In genomic region chr12:129903956-129904769, GRCh38 we compare ENCODE assay signal across 16 cellular contexts. TPM values are rescaled to one million over a fixed set of nuclear protein-coding genes. Genes with fewer than 3 reads are reported as not detected.
DNase-seq lines count a peak whose midpoint lies in the region; ATAC-seq and TF ChIP-seq lines count a peak whose summit lies in the region.
"Had no signal": no experiment of that assay in that cellular context is flagged by ENCODE, and none has a peak within 500 bp of the region (broad histone marks: within the 10 kb centered on the region; RNA-seq: fewer than 3 reads in every experiment).

TSS of gene TMEM132D (minus strand) at chr12:129904025.

- peaks cover 14% of the 10 kb centered on the region for H3K4me1 Mint-ChIP-seq in brain
- no peaks in the 10 kb centered on the region for H3K4me1 Mint-ChIP-seq in stimulated activated memory B cell treated with anti-CD40 and anti-IgM and Interleukin-4, amounts not matched to agents 10 μg/mL and 1 μg/mL and 100 μg/mL, for 72 hours
- H3K4me1 Mint-ChIP-seq: CD8-positive, alpha-beta memory T cell; naive B cell; T-helper 17 cell had no signal

- ATAC-seq in stimulated activated memory B cell treated with anti-CD40 and anti-IgM and Interleukin-4, amounts not matched to agents 10 μg/mL and 1 μg/mL and 100 μg/mL, for 72 hours: peak; percentile 42
- no peak for ATAC-seq in HG02610 (IDR thresholded peaks at IDR 0.05; ENCODE audit: unreplicated experiment)
- ATAC-seq in GM18502 (IDR thresholded peaks at IDR 0.05; ENCODE audit: poor library complexity, unreplicated experiment): no peak
- no peak for ATAC-seq in GM19328 (IDR thresholded peaks at IDR 0.05; ENCODE audit: unreplicated experiment)
- ATAC-seq: activated CD8-positive, alpha-beta T cell treated with anti-CD3 and anti-CD28 coated beads for 36 hours; Panc1; T-helper 17 cell had no signal

- no peak for TF ChIP-seq CTCF in brain (conservative IDR thresholded peaks at IDR 0.05)

- H3K27ac Mint-ChIP-seq in brain: peak within 1 kb of the TSS in 1 of 5 experiments; percentile 90
- no peak within 1 kb of the TSS for H3K27ac Mint-ChIP-seq in stimulated activated memory B cell treated with anti-CD40 and anti-IgM and Interleukin-4, amounts not matched to agents 10 μg/mL and 1 μg/mL and 100 μg/mL, for 72 hours
- H3K27ac Mint-ChIP-seq: activated CD8-positive, alpha-beta T cell treated with anti-CD3 and anti-CD28 coated beads for 36 hours; CD8-positive, alpha-beta memory T cell; T-helper 17 cell had no signal

- H3K27me3 Mint-ChIP-seq in brain: peaks cover 85% of the 10 kb centered on the region
- peaks cover 7% of the 10 kb centered on the region for H3K27me3 Mint-ChIP-seq in stimulated activated memory B cell treated with anti-CD40 and anti-IgM and Interleukin-4, amounts not matched to agents 10 μg/mL and 1 μg/mL and 100 μg/mL, for 72 hours

- DNase-seq in DMS53 (lab: John Stamatoyannopoulos, UW) (peak; percentile 64), DMS53 treated with DMSO at 0.1 percent for 48 hours (lab: John Stamatoyannopoulos, UW; ENCODE audit: unreplicated experiment) (no peak), islet precursor cell (peak; percentile 70)
- DNase-seq: 8988T; activated CD8-positive, alpha-beta T cell treated with anti-CD3 and anti-CD28 coated beads for 36 hours; activated effector memory CD4-positive, alpha-beta T cell treated with Interleukin-2 at 50 U/mL for 16 hours; CD8-positive, alpha-beta memory T cell; central memory CD4-positive, alpha-beta T cell; naive B cell; T-helper 17 cell had no signal

- H3K9me3 Mint-ChIP-seq in brain: peaks cover 0 to 81% (median 10%) of the 10 kb centered on the region in 5 experiments
- no peaks in the 10 kb centered on the region for H3K9me3 Mint-ChIP-seq in stimulated activated memory B cell treated with anti-CD40 and anti-IgM and Interleukin-4, amounts not matched to agents 10 μg/mL and 1 μg/mL and 100 μg/mL, for 72 hours
- H3K9me3 Mint-ChIP-seq: activated CD8-positive, alpha-beta T cell treated with anti-CD3 and anti-CD28 coated beads for 36 hours had no signal

- H3K4me3 Mint-ChIP-seq in brain: peak within 1 kb of the TSS in 3 of 5 experiments; percentile 83 to 95 (median 83)
- no peak within 1 kb of the TSS for H3K4me3 Mint-ChIP-seq in stimulated activated memory B cell treated with anti-CD40 and anti-IgM and Interleukin-4, amounts not matched to agents 10 μg/mL and 1 μg/mL and 100 μg/mL, for 72 hours
- H3K4me3 Mint-ChIP-seq: activated CD8-positive, alpha-beta T cell treated with anti-CD3 and anti-CD28 coated beads for 36 hours; CD8-positive, alpha-beta memory T cell; naive B cell; T-helper 17 cell had no signal

- no peaks in the 10 kb centered on the region for H3K36me3 Mint-ChIP-seq in brain
- H3K36me3 Mint-ChIP-seq in stimulated activated memory B cell treated with anti-CD40 and anti-IgM and Interleukin-4, amounts not matched to agents 10 μg/mL and 1 μg/mL and 100 μg/mL, for 72 hours: no peaks in the 10 kb centered on the region
- H3K36me3 Mint-ChIP-seq: CD8-positive, alpha-beta memory T cell; naive B cell had no signal

RNA-seq across cellular contexts. Expression of gene TMEM132D, which starts in this region (rescaled TPM):
- polyA plus RNA-seq in brain (ENCODE audit: insufficient read depth, low read depth, low replicate concordance): 20.1 TPM
- polyA plus RNA-seq: CD8-positive, alpha-beta memory T cell had no signal
